9 cellular contexts compared by ENCODE assay signal in the genomic region with DNA sequence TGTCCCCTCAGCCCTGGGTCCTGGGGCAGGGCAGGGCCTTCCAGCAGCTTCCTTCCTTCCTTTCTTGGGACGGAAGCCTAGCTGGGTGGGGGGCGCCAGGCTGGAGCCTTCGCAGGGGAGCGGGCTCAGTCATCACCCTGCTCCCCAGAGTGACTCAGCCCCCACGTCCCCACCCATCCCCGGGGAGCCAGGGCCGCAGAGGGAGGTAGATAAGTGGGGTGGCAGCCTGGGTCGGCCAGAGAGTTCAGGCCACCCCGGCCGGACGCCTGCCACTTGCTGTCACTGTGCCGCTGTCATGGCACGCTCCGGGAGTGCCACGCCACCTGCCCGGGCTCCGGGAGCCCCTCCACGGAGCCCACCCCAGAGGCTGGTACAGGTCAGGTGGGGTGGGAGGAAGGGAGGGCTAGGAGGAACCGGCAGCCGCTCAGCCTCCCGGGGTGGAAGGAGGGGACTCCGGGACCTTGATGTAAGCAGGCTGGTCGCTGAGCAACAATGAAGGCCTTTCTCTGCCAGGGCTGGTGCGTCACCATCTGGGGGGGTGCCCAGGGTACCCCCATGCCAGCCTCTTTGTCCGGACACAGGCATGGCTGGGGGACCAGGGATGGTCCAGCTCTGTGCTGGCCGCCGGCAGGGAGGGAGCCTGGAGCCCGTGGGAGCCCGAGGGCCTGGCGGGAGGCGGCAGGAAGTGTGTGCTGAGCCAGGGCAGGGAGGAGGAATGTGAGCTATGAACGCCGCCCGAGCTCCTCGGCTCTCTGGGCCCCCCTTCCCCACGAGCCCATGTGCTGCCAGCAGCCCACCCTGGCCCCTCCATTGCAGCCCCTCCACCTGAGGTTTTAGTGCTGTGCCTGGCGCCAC. TPM values are rescaled to one million over a fixed set of nuclear protein-coding genes. Genes with fewer than 3 reads are reported as not detected.
A peak's percentile ranks its signal among the peaks of the same experiment; 100 is the strongest.
DNase-seq lines count a peak whose midpoint lies in the region; ATAC-seq and TF ChIP-seq lines count a peak whose summit lies in the region.
"Had no signal": no experiment of that assay in that cellular context is flagged by ENCODE, and none has a peak within 500 bp of the region (broad histone marks: within the 10 kb centered on the region; RNA-seq: fewer than 3 reads in every experiment).

No MANE protein-coding gene starts in this region.

- intact Hi-C loops in upper lobe of right lung (cut with DNase I) = no loop called here

- no peaks in the 10 kb centered on the region for H3K27me3 Mint-ChIP-seq in effector memory CD8-positive, alpha-beta T cell

- no peak overlapping the region for H3K27ac Mint-ChIP-seq in effector memory CD8-positive, alpha-beta T cell

- H3K9me3 ChIP-seq in upper lobe of right lung = no peaks in the 10 kb centered on the region

- TF ChIP-seq CTCF in upper lobe of right lung (IDR thresholded peaks at IDR 0.05) = no peak

- DNase-seq in activated CD8-positive, alpha-beta memory T cell treated with anti-CD3 and anti-CD28 coated beads, Interleukin-2, amount 50 U/mL, for 4 hours = peak; percentile 31
- DNase-seq in activated CD8-positive, alpha-beta memory T cell treated with anti-CD3 and anti-CD28 coated beads for 24 hours = no peak
- no peak for DNase-seq in effector memory CD8-positive, alpha-beta T cell
- peak; percentile 78 for DNase-seq in middle frontal gyrus (ENCODE audit: extremely low spot score, low spot score)
- DNase-seq in upper lobe of right lung = peak; percentile 78
- no peak for DNase-seq in T-helper 1 cell
- DNase-seq in NCI-H748 treated with DMSO at 0.1 percent for 48 hours (lab: John Stamatoyannopoulos, UW) = no peak
- DNase-seq: OCI-M1 had no signal

- H3K36me3 Mint-ChIP-seq in effector memory CD8-positive, alpha-beta T cell (ENCODE audit: insufficient read depth) = no peaks in the 10 kb centered on the region

- peaks cover 39% of the 10 kb centered on the region for H3K36me3 ChIP-seq in upper lobe of right lung

- H3K27ac ChIP-seq in upper lobe of right lung = peak overlapping the region; percentile 93

- no peak overlapping the region for H3K4me3 Mint-ChIP-seq in effector memory CD8-positive, alpha-beta T cell

- peaks cover 0 to under 1% of the 10 kb centered on the region in 2 donors for H3K4me1 Mint-ChIP-seq in effector memory CD8-positive, alpha-beta T cell (ENCODE audit: low read depth in 2 of 2)

- H3K9me3 Mint-ChIP-seq in effector memory CD8-positive, alpha-beta T cell = no peaks in the 10 kb centered on the region

- peak overlapping the region; percentile 56 for H3K4me3 ChIP-seq in upper lobe of right lung

- H3K27me3 ChIP-seq in upper lobe of right lung = no peaks in the 10 kb centered on the region

- H3K4me1 ChIP-seq in upper lobe of right lung = peaks cover 72% of the 10 kb centered on the region

- ATAC-seq in effector memory CD8-positive, alpha-beta T cell (replicated peaks) = peak; percentile 26
- ATAC-seq in upper lobe of right lung (peak; percentile 54), GM21390 (IDR thresholded peaks at IDR 0.05; ENCODE audit: unreplicated experiment) (no peak)

RNA-seq across cellular contexts. Expression of gene NHERF2, which starts 6.6 kb away (rescaled TPM):
- 363 TPM for total RNA-seq in upper lobe of right lung

RNA-seq across cellular contexts. Expression of gene NPW, which starts 13.7 kb away (rescaled TPM):
- total RNA-seq in upper lobe of right lung = not detected

RNA-seq across cellular contexts. Expression of gene NTHL1, which starts 14.3 kb away (rescaled TPM):
- 26.4 TPM for total RNA-seq in upper lobe of right lung

RNA-seq across cellular contexts. Expression of gene TSC2, which starts 14.5 kb away (rescaled TPM):
- 119 TPM for total RNA-seq in upper lobe of right lung

RNA-seq across cellular contexts. Expression of gene ZNF598, which starts 23.7 kb away (rescaled TPM):
- total RNA-seq in upper lobe of right lung = 38.2 TPM

Comparison
In these comparisons a context has a peak if more than half of its experiments do, and no peak if none do; other contexts are left out.
1. DNase-seq: peak in activated CD8-positive, alpha-beta memory T cell treated with anti-CD3 and anti-CD28 coated beads, Interleukin-2, amount 50 U/mL, for 4 hours (single experiment), middle frontal gyrus (single experiment) and upper lobe of right lung (single experiment); none in activated CD8-positive, alpha-beta memory T cell treated with anti-CD3 and anti-CD28 coated beads for 24 hours (single experiment), effector memory CD8-positive, alpha-beta T cell (0 of 3), T-helper 1 cell (0 of 5) and NCI-H748 treated with DMSO at 0.1 percent for 48 hours (single experiment).